1 cellular context compared by ENCODE assay signal in the genomic region with DNA sequence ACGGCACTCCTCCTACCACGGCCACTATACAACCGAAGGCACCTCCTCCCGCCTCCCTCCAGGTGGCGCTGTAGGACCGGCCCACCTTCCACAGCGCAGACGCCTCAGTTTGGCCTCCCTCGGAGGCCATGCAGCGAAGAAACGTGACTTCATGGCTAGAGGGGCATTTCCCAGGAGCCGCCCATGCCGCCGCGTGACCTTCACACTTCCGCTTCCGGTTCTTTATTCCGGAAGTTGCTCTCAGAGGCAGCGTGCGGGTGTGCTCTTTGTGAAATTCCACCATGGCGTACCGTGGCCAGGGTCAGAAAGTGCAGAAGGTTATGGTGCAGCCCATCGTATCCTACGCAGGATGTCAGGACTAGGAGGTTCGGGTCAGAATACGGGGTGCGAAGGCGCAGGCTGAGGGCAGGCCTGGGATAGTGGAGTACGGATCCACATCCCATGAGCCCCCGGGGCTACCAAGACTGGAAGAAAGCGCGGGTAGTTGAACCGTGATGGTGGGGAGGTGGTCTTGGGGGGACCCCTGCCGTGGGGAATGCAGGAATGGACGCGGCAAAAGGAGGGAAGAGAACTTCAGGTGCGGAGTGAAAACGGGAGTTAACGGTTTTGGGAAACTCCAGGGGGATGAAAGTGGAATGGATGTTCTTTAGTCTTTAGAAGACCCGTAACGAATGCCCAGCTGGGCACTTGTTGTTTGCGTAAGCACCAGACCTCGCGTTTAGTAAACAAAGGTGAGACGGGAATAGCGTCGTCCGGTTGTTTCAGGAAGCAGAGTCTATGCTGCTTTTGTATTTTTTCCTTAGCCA.
TF ChIP-seq lines count a peak whose summit lies in the region.

Gene SNRPE, plus strand, starts transcription at position 221 of the 806 bp plus-strand sequence. Its CDS starts 61 bp downstream, at position 282.

TF ChIP-seq in HepG2, 621 proteins besides CTCF, POLR2A, EP300 and RAD21 (continued from another document and continues in another):
- TF ChIP-seq HMGXB4 (CRISPR knock-in tag; IDR thresholded peaks at IDR 0.05; ENCODE audit: borderline replicate concordance in 1 of 2, low read depth in 1 of 2): peak; percentile 93 to 95
- no peak for TF ChIP-seq ZKSCAN5 (CRISPR knock-in tag; IDR thresholded peaks at IDR 0.05)
- TF ChIP-seq TAF1 (CRISPR knock-in tag; IDR thresholded peaks at IDR 0.05): peak; percentile 95
- peak; percentile 64 for TF ChIP-seq SIX4 (CRISPR knock-in tag; IDR thresholded peaks at IDR 0.05)
- TF ChIP-seq ZBTB42 (CRISPR knock-in tag; IDR thresholded peaks at IDR 0.05): no peak
- TF ChIP-seq TEAD3 (CRISPR knock-in tag; optimal IDR thresholded peaks at IDR 0.05; ENCODE audit: borderline replicate concordance): peak; percentile 72
- no peak for TF ChIP-seq ZNF326 (CRISPR knock-in tag; IDR thresholded peaks at IDR 0.05; ENCODE audit: borderline replicate concordance)
- no peak for TF ChIP-seq SOX6 (IDR thresholded peaks at IDR 0.05)
- TF ChIP-seq SOX6 (CRISPR knock-in tag; IDR thresholded peaks at IDR 0.05): peak; percentile 81
- TF ChIP-seq JUND (CRISPR knock-in tag; IDR thresholded peaks at IDR 0.05): 0 out of 2 replicates have a peak, but pooled peaks have one; percentile 15
- peak; percentile 55; the same call in 1 of the 2 replicates for TF ChIP-seq KLF13 (CRISPR knock-in tag; IDR thresholded peaks at IDR 0.05)
- peak; percentile 66; the same call in 1 of the 2 replicates for TF ChIP-seq ZHX2 (IDR thresholded peaks at IDR 0.05; ENCODE audit: low read depth)
- TF ChIP-seq ZHX2 (CRISPR knock-in tag; IDR thresholded peaks at IDR 0.05; ENCODE audit: borderline replicate concordance): 0 out of 2 replicates have a peak, but pooled peaks have one; percentile 62
- peak; percentile 37; the same call in 1 of the 2 replicates for TF ChIP-seq ZNF343 (CRISPR knock-in tag; IDR thresholded peaks at IDR 0.05)
- TF ChIP-seq, protein P1, sequence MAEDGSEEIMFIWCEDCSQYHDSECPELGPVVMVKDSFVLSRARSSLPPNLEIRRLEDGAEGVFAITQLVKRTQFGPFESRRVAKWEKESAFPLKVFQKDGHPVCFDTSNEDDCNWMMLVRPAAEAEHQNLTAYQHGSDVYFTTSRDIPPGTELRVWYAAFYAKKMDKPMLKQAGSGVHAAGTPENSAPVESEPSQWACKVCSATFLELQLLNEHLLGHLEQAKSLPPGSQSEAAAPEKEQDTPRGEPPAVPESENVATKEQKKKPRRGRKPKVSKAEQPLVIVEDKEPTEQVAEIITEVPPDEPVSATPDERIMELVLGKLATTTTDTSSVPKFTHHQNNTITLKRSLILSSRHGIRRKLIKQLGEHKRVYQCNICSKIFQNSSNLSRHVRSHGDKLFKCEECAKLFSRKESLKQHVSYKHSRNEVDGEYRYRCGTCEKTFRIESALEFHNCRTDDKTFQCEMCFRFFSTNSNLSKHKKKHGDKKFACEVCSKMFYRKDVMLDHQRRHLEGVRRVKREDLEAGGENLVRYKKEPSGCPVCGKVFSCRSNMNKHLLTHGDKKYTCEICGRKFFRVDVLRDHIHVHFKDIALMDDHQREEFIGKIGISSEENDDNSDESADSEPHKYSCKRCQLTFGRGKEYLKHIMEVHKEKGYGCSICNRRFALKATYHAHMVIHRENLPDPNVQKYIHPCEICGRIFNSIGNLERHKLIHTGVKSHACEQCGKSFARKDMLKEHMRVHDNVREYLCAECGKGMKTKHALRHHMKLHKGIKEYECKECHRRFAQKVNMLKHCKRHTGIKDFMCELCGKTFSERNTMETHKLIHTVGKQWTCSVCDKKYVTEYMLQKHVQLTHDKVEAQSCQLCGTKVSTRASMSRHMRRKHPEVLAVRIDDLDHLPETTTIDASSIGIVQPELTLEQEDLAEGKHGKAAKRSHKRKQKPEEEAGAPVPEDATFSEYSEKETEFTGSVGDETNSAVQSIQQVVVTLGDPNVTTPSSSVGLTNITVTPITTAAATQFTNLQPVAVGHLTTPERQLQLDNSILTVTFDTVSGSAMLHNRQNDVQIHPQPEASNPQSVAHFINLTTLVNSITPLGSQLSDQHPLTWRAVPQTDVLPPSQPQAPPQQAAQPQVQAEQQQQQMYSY (CRISPR knock-in tag; IDR thresholded peaks at IDR 0.05): peak; percentile 20; the same call in 1 of the 2 replicates
- peak; percentile 79; the same call in 1 of the 2 replicates for TF ChIP-seq ZNF766 (CRISPR knock-in tag; IDR thresholded peaks at IDR 0.05; ENCODE audit: borderline replicate concordance)
- no peak; the same call in 1 of the 2 replicates for TF ChIP-seq GTF3A (CRISPR knock-in tag; conservative IDR thresholded peaks at IDR 0.05)
- peak; percentile 93 for TF ChIP-seq MXD4 (CRISPR knock-in tag; IDR thresholded peaks at IDR 0.05)
- TF ChIP-seq, protein P2, sequence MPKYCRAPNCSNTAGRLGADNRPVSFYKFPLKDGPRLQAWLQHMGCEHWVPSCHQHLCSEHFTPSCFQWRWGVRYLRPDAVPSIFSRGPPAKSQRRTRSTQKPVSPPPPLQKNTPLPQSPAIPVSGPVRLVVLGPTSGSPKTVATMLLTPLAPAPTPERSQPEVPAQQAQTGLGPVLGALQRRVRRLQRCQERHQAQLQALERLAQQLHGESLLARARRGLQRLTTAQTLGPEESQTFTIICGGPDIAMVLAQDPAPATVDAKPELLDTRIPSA (CRISPR knock-in tag; IDR thresholded peaks at IDR 0.05; ENCODE audit: borderline replicate concordance): peak; percentile 70; the same call in 1 of the 2 replicates
- TF ChIP-seq LBX2 (CRISPR knock-in tag; IDR thresholded peaks at IDR 0.05; ENCODE audit: borderline replicate concordance): no peak
- TF ChIP-seq ZNF775 (CRISPR knock-in tag; IDR thresholded peaks at IDR 0.05; ENCODE audit: borderline replicate concordance): 0 out of 2 replicates have a peak, but pooled peaks have one; percentile 19
- no peak for TF ChIP-seq SP140L (CRISPR knock-in tag; IDR thresholded peaks at IDR 0.05; ENCODE audit: borderline replicate concordance)
- TF ChIP-seq ZNF776 (CRISPR knock-in tag; IDR thresholded peaks at IDR 0.05): peak; percentile 64
- peak; percentile 95 for TF ChIP-seq THAP7 (CRISPR knock-in tag; IDR thresholded peaks at IDR 0.05)
- peak; percentile 65 for TF ChIP-seq TAF15 (IDR thresholded peaks at IDR 0.05; ENCODE audit: low read depth, low read length, poor library complexity, severe bottlenecking)
- TF ChIP-seq ZNF407 (CRISPR knock-in tag; IDR thresholded peaks at IDR 0.05; ENCODE audit: not compliant biosample characterization): no peak
- peak; percentile 10; the same call in 1 of the 2 replicates for TF ChIP-seq ZSCAN12 (CRISPR knock-in tag; IDR thresholded peaks at IDR 0.05)
- TF ChIP-seq TGIF2 (CRISPR knock-in tag; IDR thresholded peaks at IDR 0.05): peak; percentile 81
- no peak for TF ChIP-seq PRPF4 (IDR thresholded peaks at IDR 0.05; ENCODE audit: low read depth, low read length, poor library complexity, severe bottlenecking)
- TF ChIP-seq IRF2 (CRISPR knock-in tag; IDR thresholded peaks at IDR 0.05): peak; percentile 93
